ENCODE assay signal across 23 cellular contexts in genomic region chr9:97072285-97072770, GRCh38. TPM values are rescaled to one million over a fixed set of nuclear protein-coding genes. Genes with fewer than 3 reads are reported as not detected.
"Had no signal": no experiment of that assay in that cellular context is flagged by ENCODE, and none has a peak within 500 bp of the region (broad histone marks: within the 10 kb centered on the region; RNA-seq: fewer than 3 reads in every experiment).

No MANE protein-coding gene starts in this region.

- H3K36me3 ChIP-seq: breast epithelium, left lung, ovary, prostate gland, thyroid gland had no signal

- H3K4me3 Mint-ChIP-seq: activated naive CD8-positive, alpha-beta T cell; activated T-cell treated with anti-CD3 and anti-CD28 coated beads, Interleukin-2, amount 50 U/mL, for 4 hours; naive B cell had no signal

- H3K36me3 Mint-ChIP-seq: activated naive CD8-positive, alpha-beta T cell; naive B cell had no signal

- DNase-seq: activated CD4-positive, alpha-beta T cell treated with anti-CD3 and anti-CD28 coated beads for 4 hours; activated CD4-positive, alpha-beta T cell treated with anti-CD3 and anti-CD28 coated beads, Interleukin-2, amount 50 U/mL, for 48 hours; activated CD4-positive, CD25-positive, alpha-beta regulatory T cell; activated CD8-positive, alpha-beta memory T cell treated with anti-CD3 and anti-CD28 coated beads, Interleukin-2, amount 50 U/mL, for 48 hours; activated naive CD4-positive, alpha-beta T cell; activated T-cell treated with anti-CD3 and anti-CD28 coated beads, Interleukin-2, amount 50 U/mL, for 4 hours; amniotic stem cell; erythroblast; foreskin fibroblast; left lung; naive B cell; ovary; stimulated activated CD4-positive, alpha-beta T cell treated with anti-CD3 and anti-CD28 coated beads, Interleukin-4, amount 100 ng/mL, for 4 hours; stimulated activated naive CD8-positive, alpha-beta T cell treated with anti-CD3 and anti-CD28 coated beads, Interleukin-15, Interleukin-2, amounts not matched to agents 100 U/mL and 50 U/mL, for 24 hours; T-helper 9 cell; thyroid gland had no signal

- H3K9me3 ChIP-seq: breast epithelium, left lung, ovary, prostate gland, thyroid gland had no signal

- ATAC-seq: activated T-cell treated with anti-CD3 and anti-CD28 coated beads, Interleukin-2, amount 50 U/mL, for 4 hours; left lung; stimulated activated naive CD8-positive, alpha-beta T cell treated with anti-CD3 and anti-CD28 coated beads, Interleukin-15, Interleukin-2, amounts not matched to agents 100 U/mL and 50 U/mL, for 24 hours had no signal

- H3K9me3 Mint-ChIP-seq: activated T-cell treated with anti-CD3 and anti-CD28 coated beads, Interleukin-2, amount 50 U/mL, for 4 hours; activated T-helper 2 cell treated with anti-CD3 and anti-CD28 coated beads, Interferon-gamma antibody, Interleukin-2, Interleukin-4, amounts not matched to agents 10 μg/mL and 5 μg/mL and 100 μg/mL, durations not matched to agents 14 hours and 24 hours and 36 hours had no signal

- FAIRE-seq: endometrium had no signal

- H3K27me3 ChIP-seq: ovary, thyroid gland had no signal

- H3K4me1 ChIP-seq: breast epithelium, left lung, prostate gland had no signal

- H3K27ac Mint-ChIP-seq: activated naive CD8-positive, alpha-beta T cell; activated T-helper 2 cell treated with anti-CD3 and anti-CD28 coated beads, Interferon-gamma antibody, Interleukin-2, Interleukin-4, amounts not matched to agents 10 μg/mL and 5 μg/mL and 100 μg/mL, durations not matched to agents 14 hours and 24 hours and 36 hours; naive B cell had no signal

- H3K4me3 ChIP-seq: breast epithelium, left lung, lung, ovary, prostate gland, thyroid gland had no signal

- H3K27ac ChIP-seq: breast epithelium, left lung, ovary, prostate gland, thyroid gland had no signal

RNA-seq across cellular contexts. Expression of gene CTSV, which starts 33.4 kb away (rescaled TPM):
- total RNA-seq: ureter had no signal
